In the genomic region with DNA sequence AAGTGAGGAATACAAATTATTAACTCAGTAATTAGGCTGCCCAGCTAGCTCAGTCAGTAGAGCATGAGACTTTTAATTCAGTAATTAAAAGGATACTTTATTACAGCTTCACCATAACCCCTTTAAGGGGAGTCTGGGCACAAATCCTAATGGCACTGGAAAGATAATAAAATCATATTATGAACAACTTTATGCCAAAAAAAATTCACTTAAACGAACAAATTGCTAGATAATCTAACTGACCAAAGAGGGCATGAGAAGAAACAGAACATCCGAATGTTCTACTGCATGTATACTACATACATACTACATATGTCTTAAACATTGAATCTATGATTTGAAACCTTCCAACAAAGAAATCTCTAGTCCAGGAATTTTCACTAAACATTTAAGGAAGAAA, we compare ENCODE assay signal across 34 cellular contexts.
"Had no signal": no experiment of that assay in that cellular context is flagged by ENCODE, and none has a peak within 500 bp of the region (broad histone marks: within the 10 kb centered on the region; RNA-seq: fewer than 3 reads in every experiment).

No MANE protein-coding gene starts in this region.

- DNase-seq: Karpas-422, Kasumi-1, MG63, MM.1S, MV-4-11, NCI-H1048, NCI-H1092, NCI-H1092 treated with DMSO at 0.1 percent for 48 hours, NCI-H1105, NCI-H1105 treated with DMSO at 0.1 percent for 48 hours, NCI-H1417, NCI-H1417 treated with DMSO at 0.1 percent for 48 hours, NCI-H1436, NCI-H1436 treated with DMSO at 0.1 percent for 48 hours, NCI-H146, NCI-H1694, NCI-H1694 treated with DMSO at 0.1 percent for 48 hours, NCI-H187, NCI-H187 treated with DMSO at 0.1 percent for 48 hours, NCI-H1930, NCI-H2029, NCI-H2029 treated with DMSO at 0.1 percent for 48 hours, NCI-H2081, NCI-H2081 treated with DMSO at 0.1 percent for 48 hours, NCI-H2107, NCI-H2171, NCI-H2171 treated with DMSO at 0.1 percent for 48 hours, NCI-H2227 treated with DMSO at 0.1 percent for 48 hours, NCI-H226, NCI-H345, NCI-H446, NCI-H446 treated with DMSO at 0.1 percent for 48 hours, NCI-H510A, NCI-H510A treated with DMSO at 0.1 percent for 48 hours had no signal

- H3K27me3 ChIP-seq: MG63 had no signal

- H3K36me3 ChIP-seq: MG63 had no signal

- H3K9me3 ChIP-seq: MG63 had no signal

- H3K4me3 ChIP-seq: MG63 had no signal
